Comparison of ENCODE assay signal across 13 cellular contexts in the genomic region with DNA sequence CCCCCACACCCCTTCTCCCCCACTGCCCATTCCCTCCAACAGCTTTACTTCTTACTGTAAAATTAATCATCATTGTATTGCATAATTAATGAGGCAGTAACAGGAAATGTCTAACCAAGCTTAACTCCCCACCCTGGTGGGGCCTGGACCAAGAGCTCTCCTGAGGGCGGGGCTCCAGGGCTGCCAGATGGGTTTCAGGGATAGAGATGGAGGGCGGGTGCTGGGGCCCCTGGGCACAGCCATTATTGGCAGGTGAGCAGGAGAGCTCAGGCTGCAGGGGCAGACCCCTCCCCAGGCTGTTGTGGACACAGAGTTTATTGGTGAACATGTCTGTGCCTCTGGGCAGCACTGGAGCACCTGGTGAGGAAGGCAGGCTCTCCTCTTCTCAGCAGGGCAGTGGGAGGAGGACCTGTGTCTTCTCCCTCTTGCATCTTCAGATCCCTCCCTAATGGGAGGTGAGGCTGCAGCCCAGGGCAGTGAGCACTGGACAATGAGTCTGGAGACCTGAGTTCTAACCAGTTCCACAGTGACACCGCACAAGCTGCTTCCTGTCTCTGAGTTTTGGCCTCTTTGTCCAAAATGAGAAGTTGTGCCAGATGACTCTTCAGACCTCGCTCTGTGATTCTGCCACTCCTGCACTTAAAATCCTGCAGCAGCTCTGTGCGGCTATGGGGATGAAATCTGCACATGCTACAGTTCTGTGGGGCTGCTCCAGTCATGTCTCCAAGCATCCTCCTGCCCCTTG.
"Had no signal": no experiment of that assay in that cellular context is flagged by ENCODE, and none has a peak within 500 bp of the region (broad histone marks: within the 10 kb centered on the region; RNA-seq: fewer than 3 reads in every experiment).

No MANE protein-coding gene starts in this region.

- ATAC-seq: activated T-helper 17 cell treated with anti-CD3 and anti-CD28 coated beads, Interleukin-2, amount 50 U/mL, for 72 hours; pancreas had no signal

- DNase-seq: activated CD4-positive, alpha-beta T cell treated with anti-CD3 and anti-CD28 coated beads, Interleukin-2, amount 50 U/mL, for 1 hour; activated naive CD4-positive, alpha-beta T cell treated with anti-CD3 and anti-CD28 coated beads for 36 hours; activated T-cell treated with anti-CD3 and anti-CD28 coated beads for 4 hours; adrenal gland; endodermal cell; erythroblast; stimulated activated CD4-positive, alpha-beta T cell treated with anti-CD3 and anti-CD28 coated beads, Interleukin-15, amount 100 ng/mL, for 24 hours; stimulated activated CD4-positive, alpha-beta T cell treated with anti-CD3 and anti-CD28 coated beads, Interleukin-4, amount 100 ng/mL, for 24 hours; uterus had no signal

- H3K36me3 Mint-ChIP-seq: neural progenitor cell had no signal

- H3K9me3 Mint-ChIP-seq: activated naive CD4-positive, alpha-beta T cell treated with anti-CD3 and anti-CD28 coated beads for 36 hours; activated T-helper 17 cell treated with anti-CD3 and anti-CD28 coated beads, Interleukin-2, amount 50 U/mL, for 72 hours; central memory CD8-positive, alpha-beta T cell; endodermal cell had no signal

- H3K4me1 Mint-ChIP-seq: activated T-helper 17 cell treated with anti-CD3 and anti-CD28 coated beads, Interleukin-2, amount 50 U/mL, for 72 hours; central memory CD8-positive, alpha-beta T cell had no signal

- H3K4me3 Mint-ChIP-seq: activated naive CD4-positive, alpha-beta T cell treated with anti-CD3 and anti-CD28 coated beads for 36 hours; activated T-helper 17 cell treated with anti-CD3 and anti-CD28 coated beads, Interleukin-2, amount 50 U/mL, for 72 hours; central memory CD8-positive, alpha-beta T cell; endodermal cell; neural progenitor cell had no signal

- H3K27ac Mint-ChIP-seq: activated naive CD4-positive, alpha-beta T cell treated with anti-CD3 and anti-CD28 coated beads for 36 hours; activated T-helper 17 cell treated with anti-CD3 and anti-CD28 coated beads, Interleukin-2, amount 50 U/mL, for 72 hours; endodermal cell; neural progenitor cell had no signal
